27 cellular contexts compared by ENCODE assay signal in genomic region chr20:39067526-39068216, GRCh38.
A peak's percentile ranks its signal among the peaks of the same experiment; 100 is the strongest.
DNase-seq lines count a peak whose midpoint lies in the region; ATAC-seq, FAIRE-seq and TF ChIP-seq lines count a peak whose summit lies in the region.
"Had no signal": no experiment of that assay in that cellular context is flagged by ENCODE, and none has a peak within 500 bp of the region (broad histone marks: within the 10 kb centered on the region; RNA-seq: fewer than 3 reads in every experiment).

No MANE protein-coding gene starts in this region.

- H3K4me3 ChIP-seq in AG04450 (ENCODE audit: low read depth, low read length), result no peak overlapping the region
- no peak overlapping the region for H3K4me3 ChIP-seq in GM12878
- no peak overlapping the region for H3K4me3 ChIP-seq in fibroblast of villous mesenchyme (ENCODE audit: low read depth, low read length)
- H3K4me3 ChIP-seq: A549, psoas muscle, stomach, tibial nerve had no signal

- no peak overlapping the region for H2AFZ ChIP-seq in GM12878 (ENCODE audit: control insufficient read depth, low read depth, low read length)

- POLR2A ChIA-PET in AG04450 (lab: Yijun Ruan, JAX) (no interaction called here), GM12878 (lab: Charles Lee) (no interaction called here)

- no peaks in the 10 kb centered on the region for H4K20me1 ChIP-seq in GM12878 (ENCODE audit: control insufficient read depth, insufficient read depth)

- no peaks in the 10 kb centered on the region for H3K4me1 ChIP-seq in GM12878 (ENCODE audit: control insufficient read depth, insufficient read depth, low read length)
- H3K4me1 ChIP-seq: A549, psoas muscle, stomach, tibial nerve had no signal

- in situ Hi-C loops in GM12878 (cut with MboI), result no loop called here

- H3K27ac ChIP-seq in AG04450 (ENCODE audit: low read depth, low read length), result no peak overlapping the region
- H3K27ac ChIP-seq in GM12878 (ENCODE audit: control insufficient read depth, insufficient read depth), result no peak overlapping the region
- H3K27ac ChIP-seq: A549, psoas muscle, stomach, tibial nerve had no signal

- TF ChIP-seq POLR2A in GM12878 (IDR thresholded peaks at IDR 0.05; ENCODE audit: low read depth, low read length), result no peak

- ATAC-seq in GM12878 (no peak), GM18867 (IDR thresholded peaks at IDR 0.05; ENCODE audit: unreplicated experiment) (no peak), HG02981 (IDR thresholded peaks at IDR 0.05; ENCODE audit: unreplicated experiment) (no peak)
- ATAC-seq: A549; effector memory CD8-positive, alpha-beta T cell; HCT116; left ventricle myocardium superior; naive thymus-derived CD4-positive, alpha-beta T cell; Panc1; psoas muscle had no signal

- no peak overlapping the region for H3K4me2 ChIP-seq in GM12878 (ENCODE audit: control insufficient read depth, insufficient read depth)
- H3K4me2 ChIP-seq: A549 had no signal

- H3K9me3 ChIP-seq in AG04450 (ENCODE audit: control insufficient read depth, insufficient read depth, low read length) (peaks cover 7% of the 10 kb centered on the region), GM12878 (replicated peaks; ENCODE audit: control insufficient read depth, insufficient read depth, low read length) (no peaks in the 10 kb centered on the region; the same call in 2 of the 3 replicates)
- H3K9me3 ChIP-seq: A549, psoas muscle had no signal

- no peak overlapping the region for H3K9ac ChIP-seq in GM12878 (ENCODE audit: control insufficient read depth, insufficient read depth, low read length)

- TF ChIP-seq EP300 in GM12878 (IDR thresholded peaks at IDR 0.05; ENCODE audit: borderline replicate concordance in 1 of 2, control insufficient read depth in 1 of 2, low read depth in 2 of 2, low read length in 2 of 2), result no peak

- no peaks in the 10 kb centered on the region for H3K79me2 ChIP-seq in GM12878 (ENCODE audit: control insufficient read depth, insufficient read depth, low read length)

- SMC1A ChIA-PET in GM12878 (lab: Charles Lee; ENCODE audit: uncharacterized antibody, unreplicated experiment), result interaction anchor here (1.2 to 2.3 kb wide), 2 partner anchors 14 to 17 kb away, joined by 3 to 7 read pairs; no protein-coding TSS in a partner anchor

- CTCF ChIA-PET in AG04450 (lab: Charles Lee) (interaction anchor here (1.0 to 4.5 kb wide), 3 partner anchors 13 to 18 kb away, joined by 3 to 23 read pairs (median 14); no protein-coding TSS in a partner anchor), GM12878 (lab: Yijun Ruan, JAX) (interaction anchor here (0.7 to 1.3 kb wide), 5 partner anchors 11 to 36 kb away, joined by 3 read pairs; no protein-coding TSS in a partner anchor)

- BruUV-seq in GM12878 (replicated peaks; lab: Mats Ljungman, UMichigan), result no TSS peak

- H3K27me3 ChIP-seq in AG04450 (ENCODE audit: control insufficient read depth, insufficient read depth, low read length) (no peaks in the 10 kb centered on the region), GM12878 (replicated peaks in 1 of 2; ENCODE audit: control insufficient read depth in 2 of 2, insufficient read depth in 2 of 2, low read length in 1 of 2) (peaks cover 0 to 3% of the 10 kb centered on the region in 2 experiments; a peak in 3 of 4 replicates)

- no peak for TF ChIP-seq RAD21 in GM12878 (IDR thresholded peaks at IDR 0.05; ENCODE audit: insufficient read depth, low read depth, low read length)

- H3K36me3 ChIP-seq in GM12878 (ENCODE audit: control insufficient read depth in 2 of 2, insufficient read depth in 2 of 2, low read length in 1 of 2), result no peaks in the 10 kb centered on the region
- H3K36me3 ChIP-seq: stomach, tibial nerve had no signal

- FAIRE-seq in GM12878 (lab: Jason Lieb, UNC), result no peak
- FAIRE-seq: A549, islet of Langerhans, small intestine had no signal

- intact Hi-C loops in GM12878 (cut with micrococcal nuclease; ENCODE audit: unreplicated experiment), result no loop called here

- DNase-seq in AG04450 (ENCODE audit: low read depth, low spot score) (peak; percentile 16), HT1080 (ENCODE audit: low read depth) (peak; percentile 31), GM12878 (ENCODE audit: low read depth, low spot score) (no peak), fibroblast of villous mesenchyme (ENCODE audit: low read depth) (peak; percentile 23), NCI-H446 (lab: John Stamatoyannopoulos, UW) (no peak), putamen (ENCODE audit: low spot score) (no peak)
- DNase-seq: activated CD4-positive, alpha-beta T cell treated with anti-CD3 and anti-CD28 coated beads, Interleukin-2, amount 50 U/mL, for 4 hours; activated naive CD4-positive, alpha-beta T cell treated with anti-CD3 and anti-CD28 coated beads, Interleukin-2, amount 10 ng/mL, durations not matched to agents 7 days and 5 days; amniotic stem cell; cortex of kidney; effector memory CD8-positive, alpha-beta T cell; erythroblast; left ventricle myocardium superior; naive thymus-derived CD4-positive, alpha-beta T cell; NCI-H1092 treated with DMSO at 0.1 percent for 48 hours; NCI-H1930; NCI-H526 treated with DMSO at 0.1 percent for 48 hours; psoas muscle; small intestine; stomach had no signal

- no peak for TF ChIP-seq CTCF in AG04450 (IDR thresholded peaks at IDR 0.05; ENCODE audit: low read depth, low read length)
- no peak for TF ChIP-seq CTCF in GM12878 (IDR thresholded peaks at IDR 0.05 in 2 of 3, conservative IDR thresholded peaks at IDR 0.05 in 1 of 3; ENCODE audit: control insufficient read depth in 2 of 3, extremely low read depth in 1 of 3, insufficient read depth in 1 of 3, low read depth in 3 of 3, low read length in 3 of 3)
- TF ChIP-seq CTCF in fibroblast of villous mesenchyme (IDR thresholded peaks at IDR 0.05; ENCODE audit: insufficient read depth, low read depth, low read length), result no peak

- 16% methylated on average over 5 of the region's 5 CpGs for WGBS in GM12878 (ENCODE audit: insufficient coverage, insufficient replicate concordance, low lambda C conversion rate, missing lambda C conversion rate)

- RAD21 ChIA-PET in GM12878 (lab: Charles Lee; ENCODE audit: unreplicated experiment), result interaction anchor here (0.6 kb wide), 1 partner anchor 225 kb away, joined by 3 read pairs; no protein-coding TSS in a partner anchor

TF ChIP-seq in GM12878, 131 proteins besides CTCF, POLR2A, EP300 and RAD21:
- TF ChIP-seq ZNF274 (IDR thresholded peaks at IDR 0.05; ENCODE audit: insufficient read depth, insufficient read length), result no peak
- TF ChIP-seq, protein P1, sequence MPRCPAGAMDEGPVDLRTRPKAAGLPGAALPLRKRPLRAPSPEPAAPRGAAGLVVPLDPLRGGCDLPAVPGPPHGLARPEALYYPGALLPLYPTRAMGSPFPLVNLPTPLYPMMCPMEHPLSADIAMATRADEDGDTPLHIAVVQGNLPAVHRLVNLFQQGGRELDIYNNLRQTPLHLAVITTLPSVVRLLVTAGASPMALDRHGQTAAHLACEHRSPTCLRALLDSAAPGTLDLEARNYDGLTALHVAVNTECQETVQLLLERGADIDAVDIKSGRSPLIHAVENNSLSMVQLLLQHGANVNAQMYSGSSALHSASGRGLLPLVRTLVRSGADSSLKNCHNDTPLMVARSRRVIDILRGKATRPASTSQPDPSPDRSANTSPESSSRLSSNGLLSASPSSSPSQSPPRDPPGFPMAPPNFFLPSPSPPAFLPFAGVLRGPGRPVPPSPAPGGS (IDR thresholded peaks at IDR 0.05; ENCODE audit: borderline replicate concordance, insufficient read depth, low read depth, low read length, poor library complexity, severe bottlenecking), result peak; percentile 56
- 0 out of 4 replicates have a peak, but pooled peaks of 1 of the 2 experiments have one; percentile 21 for TF ChIP-seq BHLHE40 (IDR thresholded peaks at IDR 0.05; ENCODE audit: borderline replicate concordance in 1 of 2, low read depth in 2 of 2, low read length in 1 of 2)
- TF ChIP-seq ZBED1 (IDR thresholded peaks at IDR 0.05; ENCODE audit: borderline replicate concordance), result no peak

Comparison
In these comparisons a context has a peak if more than half of its experiments do, and no peak if none do; other contexts are left out.
1. DNase-seq: peak in AG04450 (single experiment), HT1080 (single experiment) and fibroblast of villous mesenchyme (single experiment); none in GM12878 (single experiment), NCI-H446 (0 of 2) and putamen (single experiment).